ENCODE assay signal across 1 cellular context in genomic region chr5:132788508-132788907, GRCh38.
TF ChIP-seq lines count a peak whose summit lies in the region.

No MANE protein-coding gene starts in this region.

TF ChIP-seq in K562, 482 proteins besides CTCF, POLR2A, EP300 and RAD21 (continued from another document):
- TF ChIP-seq, protein P1, sequence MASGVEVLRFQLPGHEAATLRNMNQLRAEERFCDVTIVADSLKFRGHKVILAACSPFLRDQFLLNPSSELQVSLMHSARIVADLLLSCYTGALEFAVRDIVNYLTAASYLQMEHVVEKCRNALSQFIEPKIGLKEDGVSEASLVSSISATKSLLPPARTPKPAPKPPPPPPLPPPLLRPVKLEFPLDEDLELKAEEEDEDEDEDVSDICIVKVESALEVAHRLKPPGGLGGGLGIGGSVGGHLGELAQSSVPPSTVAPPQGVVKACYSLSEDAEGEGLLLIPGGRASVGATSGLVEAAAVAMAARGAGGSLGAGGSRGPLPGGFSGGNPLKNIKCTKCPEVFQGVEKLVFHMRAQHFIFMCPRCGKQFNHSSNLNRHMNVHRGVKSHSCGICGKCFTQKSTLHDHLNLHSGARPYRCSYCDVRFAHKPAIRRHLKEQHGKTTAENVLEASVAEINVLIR (CRISPR knock-in tag; IDR thresholded peaks at IDR 0.05): no peak
- TF ChIP-seq ZNF740 (CRISPR knock-in tag; IDR thresholded peaks at IDR 0.05) (no peak), ZNF740 (tag; IDR thresholded peaks at IDR 0.05) (peak in 1 of 2 experiments; percentile 44; a peak in 1 of 4 replicates), HMGN3 (IDR thresholded peaks at IDR 0.05; ENCODE audit: borderline replicate concordance, extremely low read depth, insufficient read length, low read depth, low read length) (no peak), SMARCC2 (IDR thresholded peaks at IDR 0.05; ENCODE audit: low read depth) (peak; percentile 35; the same call in 1 of the 2 replicates), SRSF7 (optimal IDR thresholded peaks at IDR 0.05; ENCODE audit: low read depth, low read length) (no peak), NEUROD1 (IDR thresholded peaks at IDR 0.05; ENCODE audit: borderline replicate concordance, low read depth, low read length, partially characterized antibody) (no peak), TAL1 (IDR thresholded peaks at IDR 0.05) (peak; percentile 58; the same call in 1 of the 2 replicates), GATAD2A (IDR thresholded peaks at IDR 0.05) (peak; percentile 88), MED1 (CRISPR knock-in tag; IDR thresholded peaks at IDR 0.05; ENCODE audit: borderline replicate concordance) (no peak), HSF4 (CRISPR knock-in tag; IDR thresholded peaks at IDR 0.05; ENCODE audit: borderline replicate concordance) (no peak), RFX5 (IDR thresholded peaks at IDR 0.05; ENCODE audit: low read depth, low read length) (no peak), ETV6 (IDR thresholded peaks at IDR 0.05; ENCODE audit: borderline replicate concordance in 1 of 2, low read depth in 2 of 2, low read length in 1 of 2) (no peak), ETV6 (CRISPR knock-in tag; IDR thresholded peaks at IDR 0.05; ENCODE audit: borderline replicate concordance) (no peak), E2F1 (CRISPR knock-in tag; IDR thresholded peaks at IDR 0.05) (no peak), HMG20A (CRISPR knock-in tag; conservative IDR thresholded peaks at IDR 0.05) (no peak), ZBED1 (IDR thresholded peaks at IDR 0.05) (no peak), KLF6 (CRISPR knock-in tag; IDR thresholded peaks at IDR 0.05; ENCODE audit: borderline replicate concordance) (no peak), ZNF589 (CRISPR knock-in tag; IDR thresholded peaks at IDR 0.05; ENCODE audit: low read depth) (no peak), POLR2G (IDR thresholded peaks at IDR 0.05; ENCODE audit: low read depth, low read length) (no peak), MAFF (IDR thresholded peaks at IDR 0.05; ENCODE audit: low read length) (no peak), PATZ1 (CRISPR knock-in tag; IDR thresholded peaks at IDR 0.05; ENCODE audit: borderline replicate concordance) (no peak), FOXA1 (IDR thresholded peaks at IDR 0.05; ENCODE audit: borderline replicate concordance) (0 out of 2 replicates have a peak, but pooled peaks have one; percentile 23), TEAD2 (tag; IDR thresholded peaks at IDR 0.05) (no peak), ZNF75A (CRISPR knock-in tag; IDR thresholded peaks at IDR 0.05) (no peak), JUND (IDR thresholded peaks at IDR 0.05; ENCODE audit: borderline replicate concordance, low read depth, low read length) (peak; percentile 50; the same call in 1 of the 2 replicates), JUND (tag; IDR thresholded peaks at IDR 0.05; ENCODE audit: borderline replicate concordance, low read depth, low read length) (peak; percentile 50; the same call in 1 of the 3 replicates), HNRNPLL (IDR thresholded peaks at IDR 0.05; ENCODE audit: low read depth, low read length, poor library complexity, severe bottlenecking) (no peak), HES1 (IDR thresholded peaks at IDR 0.05; ENCODE audit: low read depth) (no peak), POLR2AphosphoS2 (IDR thresholded peaks at IDR 0.05; ENCODE audit: low read length) (no peak)
- TF ChIP-seq, protein P2, sequence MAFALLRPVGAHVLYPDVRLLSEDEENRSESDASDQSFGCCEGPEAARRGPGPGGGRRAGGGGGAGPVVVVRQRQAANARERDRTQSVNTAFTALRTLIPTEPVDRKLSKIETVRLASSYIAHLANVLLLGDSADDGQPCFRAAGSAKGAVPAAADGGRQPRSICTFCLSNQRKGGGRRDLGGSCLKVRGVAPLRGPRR (CRISPR knock-in tag; IDR thresholded peaks at IDR 0.05): no peak
- TF ChIP-seq, protein P3, sequence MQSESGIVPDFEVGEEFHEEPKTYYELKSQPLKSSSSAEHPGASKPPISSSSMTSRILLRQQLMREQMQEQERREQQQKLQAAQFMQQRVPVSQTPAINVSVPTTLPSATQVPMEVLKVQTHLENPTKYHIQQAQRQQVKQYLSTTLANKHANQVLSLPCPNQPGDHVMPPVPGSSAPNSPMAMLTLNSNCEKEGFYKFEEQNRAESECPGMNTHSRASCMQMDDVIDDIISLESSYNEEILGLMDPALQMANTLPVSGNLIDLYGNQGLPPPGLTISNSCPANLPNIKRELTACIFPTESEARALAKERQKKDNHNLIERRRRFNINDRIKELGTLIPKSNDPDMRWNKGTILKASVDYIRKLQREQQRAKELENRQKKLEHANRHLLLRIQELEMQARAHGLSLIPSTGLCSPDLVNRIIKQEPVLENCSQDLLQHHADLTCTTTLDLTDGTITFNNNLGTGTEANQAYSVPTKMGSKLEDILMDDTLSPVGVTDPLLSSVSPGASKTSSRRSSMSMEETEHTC (IDR thresholded peaks at IDR 0.05): no peak
- TF ChIP-seq, protein P4, sequence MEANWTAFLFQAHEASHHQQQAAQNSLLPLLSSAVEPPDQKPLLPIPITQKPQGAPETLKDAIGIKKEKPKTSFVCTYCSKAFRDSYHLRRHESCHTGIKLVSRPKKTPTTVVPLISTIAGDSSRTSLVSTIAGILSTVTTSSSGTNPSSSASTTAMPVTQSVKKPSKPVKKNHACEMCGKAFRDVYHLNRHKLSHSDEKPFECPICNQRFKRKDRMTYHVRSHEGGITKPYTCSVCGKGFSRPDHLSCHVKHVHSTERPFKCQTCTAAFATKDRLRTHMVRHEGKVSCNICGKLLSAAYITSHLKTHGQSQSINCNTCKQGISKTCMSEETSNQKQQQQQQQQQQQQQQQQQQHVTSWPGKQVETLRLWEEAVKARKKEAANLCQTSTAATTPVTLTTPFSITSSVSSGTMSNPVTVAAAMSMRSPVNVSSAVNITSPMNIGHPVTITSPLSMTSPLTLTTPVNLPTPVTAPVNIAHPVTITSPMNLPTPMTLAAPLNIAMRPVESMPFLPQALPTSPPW (CRISPR knock-in tag; IDR thresholded peaks at IDR 0.05): peak; percentile 66
- TF ChIP-seq, protein P5, sequence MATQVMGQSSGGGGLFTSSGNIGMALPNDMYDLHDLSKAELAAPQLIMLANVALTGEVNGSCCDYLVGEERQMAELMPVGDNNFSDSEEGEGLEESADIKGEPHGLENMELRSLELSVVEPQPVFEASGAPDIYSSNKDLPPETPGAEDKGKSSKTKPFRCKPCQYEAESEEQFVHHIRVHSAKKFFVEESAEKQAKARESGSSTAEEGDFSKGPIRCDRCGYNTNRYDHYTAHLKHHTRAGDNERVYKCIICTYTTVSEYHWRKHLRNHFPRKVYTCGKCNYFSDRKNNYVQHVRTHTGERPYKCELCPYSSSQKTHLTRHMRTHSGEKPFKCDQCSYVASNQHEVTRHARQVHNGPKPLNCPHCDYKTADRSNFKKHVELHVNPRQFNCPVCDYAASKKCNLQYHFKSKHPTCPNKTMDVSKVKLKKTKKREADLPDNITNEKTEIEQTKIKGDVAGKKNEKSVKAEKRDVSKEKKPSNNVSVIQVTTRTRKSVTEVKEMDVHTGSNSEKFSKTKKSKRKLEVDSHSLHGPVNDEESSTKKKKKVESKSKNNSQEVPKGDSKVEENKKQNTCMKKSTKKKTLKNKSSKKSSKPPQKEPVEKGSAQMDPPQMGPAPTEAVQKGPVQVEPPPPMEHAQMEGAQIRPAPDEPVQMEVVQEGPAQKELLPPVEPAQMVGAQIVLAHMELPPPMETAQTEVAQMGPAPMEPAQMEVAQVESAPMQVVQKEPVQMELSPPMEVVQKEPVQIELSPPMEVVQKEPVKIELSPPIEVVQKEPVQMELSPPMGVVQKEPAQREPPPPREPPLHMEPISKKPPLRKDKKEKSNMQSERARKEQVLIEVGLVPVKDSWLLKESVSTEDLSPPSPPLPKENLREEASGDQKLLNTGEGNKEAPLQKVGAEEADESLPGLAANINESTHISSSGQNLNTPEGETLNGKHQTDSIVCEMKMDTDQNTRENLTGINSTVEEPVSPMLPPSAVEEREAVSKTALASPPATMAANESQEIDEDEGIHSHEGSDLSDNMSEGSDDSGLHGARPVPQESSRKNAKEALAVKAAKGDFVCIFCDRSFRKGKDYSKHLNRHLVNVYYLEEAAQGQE (CRISPR knock-in tag; IDR thresholded peaks at IDR 0.05; ENCODE audit: low read depth): no peak
- TF ChIP-seq, protein P6, sequence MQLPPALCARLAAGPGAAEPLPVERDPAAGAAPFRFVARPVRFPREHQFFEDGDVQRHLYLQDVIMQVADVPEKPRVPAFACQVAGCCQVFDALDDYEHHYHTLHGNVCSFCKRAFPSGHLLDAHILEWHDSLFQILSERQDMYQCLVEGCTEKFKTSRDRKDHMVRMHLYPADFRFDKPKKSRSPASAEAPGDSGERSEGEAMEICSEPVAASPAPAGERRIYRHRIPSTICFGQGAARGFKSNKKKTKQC (CRISPR knock-in tag; IDR thresholded peaks at IDR 0.05): no peak
